Comparison of ENCODE assay signal across 18 cellular contexts in genomic region chr1:186772228-186772627, GRCh38. TPM values are rescaled to one million over a fixed set of nuclear protein-coding genes. Genes with fewer than 3 reads are reported as not detected.
DNase-seq lines count a peak whose midpoint lies in the region; ATAC-seq and TF ChIP-seq lines count a peak whose summit lies in the region.
"Had no signal": no experiment of that assay in that cellular context is flagged by ENCODE, and none has a peak within 500 bp of the region (broad histone marks: within the 10 kb centered on the region; RNA-seq: fewer than 3 reads in every experiment).

No MANE protein-coding gene starts in this region.

- H3K27me3 Mint-ChIP-seq in chondrocyte (ENCODE audit: low read depth) = peaks cover 3% of the 10 kb centered on the region
- no peaks in the 10 kb centered on the region for H3K27me3 Mint-ChIP-seq in activated T-cell treated with anti-CD3 and anti-CD28 coated beads, Interleukin-2, amount 50 U/mL, for 4 hours (ENCODE audit: low read depth)

- ATAC-seq in GM18519 (IDR thresholded peaks at IDR 0.05; ENCODE audit: low FRiP score, unreplicated experiment) (peak; percentile 27), GM21360 (IDR thresholded peaks at IDR 0.05; ENCODE audit: unreplicated experiment) (peak; percentile 38), HG03025 (IDR thresholded peaks at IDR 0.05; ENCODE audit: low FRiP score, unreplicated experiment) (peak; percentile 36), HG03575 (IDR thresholded peaks at IDR 0.05; ENCODE audit: extremely low read depth, insufficient number of reproducible peaks, low FRiP score, unreplicated experiment) (peak; percentile 30), GM21526 (IDR thresholded peaks at IDR 0.05; ENCODE audit: low FRiP score, unreplicated experiment) (no peak)
- ATAC-seq in activated T-cell treated with anti-CD3 and anti-CD28 coated beads, Interleukin-2, amount 50 U/mL, for 4 hours = no peak
- ATAC-seq: CD8-positive, alpha-beta T cell had no signal

- no peaks in the 10 kb centered on the region for H3K4me1 Mint-ChIP-seq in chondrocyte (ENCODE audit: low read depth)
- no peaks in the 10 kb centered on the region for H3K4me1 Mint-ChIP-seq in activated T-cell treated with anti-CD3 and anti-CD28 coated beads, Interleukin-2, amount 50 U/mL, for 4 hours (ENCODE audit: low read depth)
- H3K4me1 Mint-ChIP-seq: nephron progenitor cell had no signal

- H3K27ac Mint-ChIP-seq in chondrocyte (ENCODE audit: unreplicated experiment) = no peak overlapping the region
- H3K27ac Mint-ChIP-seq: CD8-positive, alpha-beta T cell; mesothelial cell of epicardium; nephron progenitor cell had no signal

- H3K36me3 Mint-ChIP-seq in chondrocyte (ENCODE audit: low read depth) = no peaks in the 10 kb centered on the region
- H3K36me3 Mint-ChIP-seq in activated T-cell treated with anti-CD3 and anti-CD28 coated beads, Interleukin-2, amount 50 U/mL, for 4 hours (ENCODE audit: insufficient read depth) = no peaks in the 10 kb centered on the region
- H3K36me3 Mint-ChIP-seq: CD8-positive, alpha-beta T cell; mesothelial cell of epicardium had no signal

- no peak overlapping the region for H3K4me3 Mint-ChIP-seq in chondrocyte (ENCODE audit: unreplicated experiment)
- no peak overlapping the region for H3K4me3 Mint-ChIP-seq in activated T-cell treated with anti-CD3 and anti-CD28 coated beads, Interleukin-2, amount 50 U/mL, for 4 hours
- H3K4me3 Mint-ChIP-seq: CD8-positive, alpha-beta T cell; mesothelial cell of epicardium; nephron progenitor cell had no signal

- no peaks in the 10 kb centered on the region for H3K9me3 Mint-ChIP-seq in chondrocyte (ENCODE audit: low read depth)
- no peaks in the 10 kb centered on the region for H3K9me3 Mint-ChIP-seq in activated T-cell treated with anti-CD3 and anti-CD28 coated beads, Interleukin-2, amount 50 U/mL, for 4 hours
- H3K9me3 Mint-ChIP-seq: CD8-positive, alpha-beta T cell; nephron progenitor cell had no signal

- no peak for DNase-seq in chondrocyte (ENCODE audit: low spot score)
- no peak for DNase-seq in stimulated activated CD4-positive, alpha-beta T cell treated with anti-CD3 and anti-CD28 coated beads, Interleukin-2, amount 100 ng/mL, for 24 hours
- DNase-seq in activated T-cell treated with anti-CD3 and anti-CD28 coated beads, Interleukin-2, amount 50 U/mL, for 4 hours = no peak
- DNase-seq: activated CD4-positive, alpha-beta T cell treated with anti-CD3 and anti-CD28 coated beads for 48 hours; activated effector memory CD4-positive, alpha-beta T cell treated with anti-CD3 and anti-CD28 coated beads, Interleukin-2, amount 50 U/mL, for 16 hours; CD8-positive, alpha-beta T cell; DMS79; foreskin melanocyte; NCI-H187 treated with DMSO at 0.1 percent for 48 hours; nephron progenitor cell; posterior cingulate gyrus; stimulated activated CD4-positive, alpha-beta T cell treated with anti-CD3 and anti-CD28 coated beads, Interleukin-2, amount 100 ng/mL, for 48 hours had no signal

- TF ChIP-seq CTCF in chondrocyte (IDR thresholded peaks at IDR 0.05) = no peak

RNA-seq across cellular contexts. Expression of gene PLA2G4A, which starts 56.5 kb away (rescaled TPM):
- total RNA-seq in chondrocyte = 0.10 to 4.1 TPM (median 0.44 TPM) in 3 replicates
- total RNA-seq in activated T-cell treated with anti-CD3 and anti-CD28 coated beads, Interleukin-2, amount 50 U/mL, for 4 hours = under 1 TPM; 0.29 to 0.81 (median 0.35) TPM
- total RNA-seq: CD8-positive, alpha-beta T cell had no signal

Comparison
In these comparisons a context has a peak if more than half of its experiments do, and no peak if none do; other contexts are left out.
1. ATAC-seq: peak in GM18519 (single experiment), GM21360 (single experiment), HG03025 (single experiment) and HG03575 (single experiment); none in GM21526 (single experiment) and activated T-cell treated with anti-CD3 and anti-CD28 coated beads, Interleukin-2, amount 50 U/mL, for 4 hours (0 of 2).